ENCODE assay signal across 8 cellular contexts in the genomic region with DNA sequence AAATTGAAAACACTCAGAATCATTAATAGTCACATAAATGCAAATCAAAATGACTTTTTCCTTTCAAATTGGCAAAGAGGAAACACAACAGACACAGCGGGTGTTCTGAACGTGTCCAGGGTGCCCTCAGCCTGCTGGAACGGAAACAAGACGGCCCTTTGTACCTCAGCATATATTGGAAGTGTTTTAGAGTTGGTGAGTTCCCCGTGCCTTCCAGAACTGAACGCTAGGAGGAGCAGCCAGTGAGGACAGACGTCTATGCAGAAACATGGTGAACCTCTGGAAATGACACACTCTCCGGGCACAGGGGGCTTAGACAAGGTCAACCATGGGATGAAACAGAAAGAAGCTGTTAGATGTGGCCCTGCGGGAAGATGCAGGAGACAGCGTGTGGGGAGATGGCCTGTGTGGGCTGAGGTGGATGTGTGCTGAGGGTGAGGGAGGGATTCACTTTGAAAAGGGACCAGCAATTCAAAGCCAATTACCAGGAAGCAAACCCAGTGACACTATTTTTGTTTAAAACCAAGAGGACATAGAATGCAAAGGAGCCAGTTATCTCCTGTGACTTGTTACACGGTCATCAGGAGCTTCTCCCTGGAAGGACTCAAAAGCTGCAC. TPM values are rescaled to one million over a fixed set of nuclear protein-coding genes. Genes with fewer than 3 reads are reported as not detected.
DNase-seq lines count a peak whose midpoint lies in the region; ATAC-seq and TF ChIP-seq lines count a peak whose summit lies in the region.

No MANE protein-coding gene starts in this region.

- POLR2A ChIA-PET in PC-9 (lab: Charles Lee; ENCODE audit: unreplicated experiment), result no interaction called here

- H3K4me1 ChIP-seq in PC-9 (replicated peaks; ENCODE audit: insufficient read depth), result no peaks in the 10 kb centered on the region
- H3K4me1 ChIP-seq in foreskin keratinocyte, result no peaks in the 10 kb centered on the region
- H3K4me1 ChIP-seq in ovary (ENCODE audit: insufficient read depth), result no peaks in the 10 kb centered on the region

- H3K79me2 ChIP-seq in PC-9 (ENCODE audit: low read depth), result no peaks in the 10 kb centered on the region

- peaks cover 4% of the 10 kb centered on the region; the same call in 1 of the 2 replicates for H3F3A ChIP-seq in PC-9 (ENCODE audit: insufficient read depth, low read depth)

- no peaks in the 10 kb centered on the region for H3K27me3 ChIP-seq in PC-9 (ENCODE audit: insufficient read depth, low read depth)
- peaks cover 43% of the 10 kb centered on the region for H3K27me3 ChIP-seq in foreskin keratinocyte
- peaks cover 5% of the 10 kb centered on the region for H3K27me3 ChIP-seq in ovary

- H3K9me3 ChIP-seq in PC-9 (ENCODE audit: insufficient read depth, low read depth), result no peaks in the 10 kb centered on the region
- H3K9me3 ChIP-seq in ovary, result no peaks in the 10 kb centered on the region

- H3K4me3 ChIP-seq in PC-9, result no peak overlapping the region
- H3K4me3 ChIP-seq in ovary, result no peak overlapping the region

- intact Hi-C loops in PC-9 (cut with micrococcal nuclease; ENCODE audit: unreplicated experiment) (no loop called here), ovary (cut with DNase I) (no loop called here)

- H3K27ac ChIP-seq in C4-2B (0 out of 2 replicates have a peak overlapping the region, but pooled peaks have one; percentile 16), PC-9 (no peak overlapping the region), foreskin keratinocyte (no peak overlapping the region), ovary (no peak overlapping the region)

- 31 to 37% (median 33%) methylated on average over 11 of the region's 11 CpGs for WGBS in ovary, 3 donors

- TF ChIP-seq POLR2A in ovary (IDR thresholded peaks at IDR 0.05), result no peak

- no peaks in the 10 kb centered on the region for H4K20me1 ChIP-seq in PC-9 (ENCODE audit: insufficient read depth)

- H3K36me3 ChIP-seq in PC-9 (ENCODE audit: low read depth) (no peaks in the 10 kb centered on the region), ovary (no peaks in the 10 kb centered on the region)

- no peak overlapping the region for H2AFZ ChIP-seq in PC-9

- no peaks in the 10 kb centered on the region for H3K9me2 ChIP-seq in PC-9 (ENCODE audit: insufficient read depth)

- CTCF ChIA-PET in PC-9 (lab: Charles Lee), result no interaction called here

- no peak overlapping the region for H3K4me2 ChIP-seq in PC-9

- TF ChIP-seq CTCF in C4-2B (conservative IDR thresholded peaks at IDR 0.05) (peak; percentile 86), PC-9 (conservative IDR thresholded peaks at IDR 0.05) (peak; percentile 61), foreskin keratinocyte (conservative IDR thresholded peaks at IDR 0.05) (peak; percentile 67), ovary (IDR thresholded peaks at IDR 0.05) (peak in 2 of 3 donors; percentile 22 to 43)

- no peak for TF ChIP-seq EP300 in ovary (IDR thresholded peaks at IDR 0.05)

- no TSS peak for BruUV-seq in PC-9 (replicated peaks; lab: Mats Ljungman, UMichigan)

- ATAC-seq in foreskin keratinocyte, result peak; percentile 54
- no peak for ATAC-seq in GM19463 (IDR thresholded peaks at IDR 0.05; ENCODE audit: unreplicated experiment)
- ATAC-seq in HG03460 (IDR thresholded peaks at IDR 0.05; ENCODE audit: unreplicated experiment), result no peak

- DNase-seq in HCEC 1CT (peak; percentile 22), PC-9 (no peak), foreskin keratinocyte (peak in 1 of 2 donors; percentile 23), ovary (peak in 2 of 5 donors; percentile 50 to 54)
- DNase-seq in activated T-helper 9 cell treated with anti-CD3 and anti-CD28 coated beads, Interleukin-2, amount 50 U/mL, for 16 hours (ENCODE audit: low read depth), result peak; percentile 6

RNA-seq across cellular contexts. Expression of a gene that starts 40.4 kb away (rescaled TPM):
- total RNA-seq in PC-9 (2021) (4.2 and 6.6 TPM in 2 replicates), foreskin keratinocyte (0.17 and 0.35 TPM in 2 replicates), ovary (10 to 100 TPM in 6 of 7 donors, 1 to 10 TPM in 1; 6.2 to 31.0 (median 20.3) TPM)
- polyA plus RNA-seq in foreskin keratinocyte (0.28 and 0.37 TPM in 2 replicates), ovary (10 to 100 TPM in 1 of 2 donors, 1 to 10 TPM in 1; 6.8 to 11.5 TPM)

Comparison
In these comparisons a context has a peak if more than half of its experiments do, and no peak if none do; other contexts are left out.
1. CTCF ChIP-seq: peak in every context shown above with its lines; median percentile 86 in C4-2B; 67 in foreskin keratinocyte; 61 in PC-9; 32 in ovary.
2. DNase-seq: peak in HCEC 1CT (single experiment) and activated T-helper 9 cell treated with anti-CD3 and anti-CD28 coated beads, Interleukin-2, amount 50 U/mL, for 16 hours (single experiment); none in PC-9 (0 of 2).